1 cellular context compared by ENCODE assay signal in genomic region chr7:98655611-98656010, GRCh38.
TF ChIP-seq lines count a peak whose summit lies in the region.

No MANE protein-coding gene starts in this region.

TF ChIP-seq in HepG2, 621 proteins besides CTCF, POLR2A, EP300 and RAD21 (continued from another document):
- TF ChIP-seq DMTF1 (CRISPR knock-in tag; IDR thresholded peaks at IDR 0.05), result no peak
- TF ChIP-seq MED13 (CRISPR knock-in tag; IDR thresholded peaks at IDR 0.05), result no peak
- TF ChIP-seq GABPB1 (CRISPR knock-in tag; IDR thresholded peaks at IDR 0.05), result no peak
- TF ChIP-seq KLF6 (CRISPR knock-in tag; IDR thresholded peaks at IDR 0.05), result no peak
- TF ChIP-seq ATF3 (CRISPR knock-in tag; IDR thresholded peaks at IDR 0.05), result no peak
